Comparison of ENCODE assay signal across 8 cellular contexts in genomic region chr13:24097064-24097463, GRCh38.
DNase-seq lines count a peak whose midpoint lies in the region; ATAC-seq and TF ChIP-seq lines count a peak whose summit lies in the region.

No MANE protein-coding gene starts in this region.

- no peak for ATAC-seq in GM21390 (IDR thresholded peaks at IDR 0.05; ENCODE audit: unreplicated experiment)

- no peak for TF ChIP-seq CTCF in fibroblast of mammary gland (conservative IDR thresholded peaks at IDR 0.05; ENCODE audit: control insufficient read depth, insufficient read depth, low read depth, low read length)

- H3K27ac ChIP-seq in SK-N-MC = peak overlapping the region; percentile 78

- H3K4me3 ChIP-seq in SK-N-MC = peak overlapping the region; percentile 14
- no peak overlapping the region for H3K4me3 ChIP-seq in fibroblast of mammary gland (ENCODE audit: control insufficient read depth, low read depth, low read length)

- no peaks in the 10 kb centered on the region for H3K9me3 ChIP-seq in SK-N-MC (ENCODE audit: low read depth, low read length)

- no peaks in the 10 kb centered on the region for H3K36me3 ChIP-seq in SK-N-MC (ENCODE audit: insufficient read depth, low read length)

- peak; percentile 46 for DNase-seq in stimulated activated naive CD4-positive, alpha-beta T cell treated with Interleukin-2 at 50 U/mL for 16 hours (lab: John Stamatoyannopoulos, UW)
- no peak for DNase-seq in stimulated activated naive CD4-positive, alpha-beta T cell (lab: John Stamatoyannopoulos, UW)
- DNase-seq in SK-N-MC (ENCODE audit: low read depth, low spot score) (peak; percentile 42), fibroblast of mammary gland (ENCODE audit: low read depth) (peak; percentile 78), NCI-H2107 (lab: John Stamatoyannopoulos, UW) (no peak), NCI-H2029 treated with DMSO at 0.1 percent for 48 hours (lab: John Stamatoyannopoulos, UW) (no peak), NCI-H187 treated with DMSO at 0.1 percent for 48 hours (lab: John Stamatoyannopoulos, UW) (no peak)

- H3K9ac ChIP-seq in SK-N-MC (ENCODE audit: insufficient read length) = no peak overlapping the region

Comparison
In these comparisons a context has a peak if more than half of its experiments do, and no peak if none do; other contexts are left out.
1. DNase-seq: peak in stimulated activated naive CD4-positive, alpha-beta T cell treated with Interleukin-2 at 50 U/mL for 16 hours (single experiment), SK-N-MC (single experiment) and fibroblast of mammary gland (single experiment); none in stimulated activated naive CD4-positive, alpha-beta T cell (0 of 6), NCI-H2107 (single experiment), NCI-H2029 treated with DMSO at 0.1 percent for 48 hours (single experiment) and NCI-H187 treated with DMSO at 0.1 percent for 48 hours (single experiment).